ENCODE assay signal across 31 cellular contexts in genomic region chr10:5123886-5124285, GRCh38.
"Had no signal": no experiment of that assay in that cellular context is flagged by ENCODE, and none has a peak within 500 bp of the region (broad histone marks: within the 10 kb centered on the region; RNA-seq: fewer than 3 reads in every experiment).

No MANE protein-coding gene starts in this region.

- H3K27me3 Mint-ChIP-seq: progenitor cell of endocrine pancreas; stimulated activated naive CD8-positive, alpha-beta T cell treated with anti-CD3 and anti-CD28 coated beads, Interleukin-15, amount 100 ng/mL, for 72 hours; type B pancreatic cell had no signal

- H3K27ac Mint-ChIP-seq: naive thymus-derived CD8-positive, alpha-beta T cell; nephron; neural progenitor cell; progenitor cell of endocrine pancreas; stimulated activated memory B cell treated with anti-CD40 and anti-IgM and Interleukin-4, amounts not matched to agents 10 μg/mL and 1 μg/mL and 100 μg/mL, for 72 hours; stimulated activated naive CD8-positive, alpha-beta T cell treated with anti-CD3 and anti-CD28 coated beads, Interleukin-15, amount 100 ng/mL, for 72 hours; type B pancreatic cell had no signal

- H3K4me1 ChIP-seq: neural progenitor cell, parathyroid adenoma, psoas muscle, spleen, suprapubic skin, testis, tibial artery, transverse colon, upper lobe of right lung, uterus had no signal

- ATAC-seq: naive thymus-derived CD8-positive, alpha-beta T cell; psoas muscle; right cardiac atrium; sciatic nerve; stimulated activated memory B cell treated with anti-CD40 and anti-IgM and Interleukin-4, amounts not matched to agents 10 μg/mL and 1 μg/mL and 100 μg/mL, for 72 hours; stimulated activated naive CD8-positive, alpha-beta T cell treated with anti-CD3 and anti-CD28 coated beads, Interleukin-15, amount 100 ng/mL, for 72 hours; stimulated activated naive CD8-positive, alpha-beta T cell treated with anti-CD3 and anti-CD28 coated beads, Interleukin-15, Interleukin-2, amounts not matched to agents 100 U/mL and 50 U/mL, for 24 hours; upper lobe of right lung had no signal

- H3K9ac ChIP-seq: neural progenitor cell, parathyroid adenoma had no signal

- H3K27ac ChIP-seq: neural progenitor cell, ovary, parathyroid adenoma, psoas muscle, skin epidermis, spleen, suprapubic skin, testis, tibial artery, transverse colon, upper lobe of right lung, uterus had no signal

- H3K4me1 Mint-ChIP-seq: naive thymus-derived CD8-positive, alpha-beta T cell; nephron; neural progenitor cell; stimulated activated memory B cell treated with anti-CD40 and anti-IgM and Interleukin-4, amounts not matched to agents 10 μg/mL and 1 μg/mL and 100 μg/mL, for 72 hours; stimulated activated naive CD8-positive, alpha-beta T cell treated with anti-CD3 and anti-CD28 coated beads, Interleukin-15, amount 100 ng/mL, for 72 hours had no signal

- H3K9me3 ChIP-seq: ovary, testis, upper lobe of right lung, uterus had no signal

- H3K27me3 ChIP-seq: neural progenitor cell, ovary, spleen, suprapubic skin, testis, tibial artery, transverse colon, upper lobe of right lung, uterus had no signal

- H3K4me3 ChIP-seq: neural progenitor cell, ovary, psoas muscle, skin epidermis, smooth muscle cell, spleen, suprapubic skin, testis, tibial artery, transverse colon, upper lobe of right lung, uterus had no signal

- DNase-seq: naive thymus-derived CD8-positive, alpha-beta T cell; occipital lobe; ovary; posterior cingulate gyrus; psoas muscle; right cardiac atrium; spleen; stimulated activated CD4-positive, alpha-beta T cell treated with anti-CD3 and anti-CD28 coated beads, Interleukin-12 subunit alpha, Interleukin-12 subunit beta, amount 100 ng/mL, for 4 hours; stimulated activated CD4-positive, alpha-beta T cell treated with anti-CD3 and anti-CD28 coated beads, Interleukin-1b, Interleukin-23, amount 100 ng/mL, for 48 hours; stimulated activated CD4-positive, alpha-beta T cell treated with anti-CD3 and anti-CD28 coated beads, Interleukin-4, amount 100 ng/mL, for 1 hour; stimulated activated CD4-positive, alpha-beta T cell treated with anti-CD3 and anti-CD28 coated beads, Interleukin-4, amount 100 ng/mL, for 4 hours; stimulated activated CD8-positive, alpha-beta memory T cell treated with anti-CD3 and anti-CD28 coated beads, Interleukin-4, amount 100 ng/mL, for 48 hours; stimulated activated naive CD4-positive, alpha-beta T cell; stimulated activated naive CD8-positive, alpha-beta T cell treated with anti-CD3 and anti-CD28 coated beads, Interleukin-15, amount 100 ng/mL, for 72 hours; stimulated activated naive CD8-positive, alpha-beta T cell treated with anti-CD3 and anti-CD28 coated beads, Interleukin-15, Interleukin-2, amounts not matched to agents 100 U/mL and 50 U/mL, for 24 hours; substantia nigra; testis; tibial artery; transverse colon; upper lobe of right lung; uterus had no signal

- H3K36me3 Mint-ChIP-seq: neural progenitor cell; stimulated activated memory B cell treated with anti-CD40 and anti-IgM and Interleukin-4, amounts not matched to agents 10 μg/mL and 1 μg/mL and 100 μg/mL, for 72 hours; type B pancreatic cell had no signal

- H3K4me3 Mint-ChIP-seq: naive thymus-derived CD8-positive, alpha-beta T cell; nephron; neural progenitor cell; stimulated activated memory B cell treated with anti-CD40 and anti-IgM and Interleukin-4, amounts not matched to agents 10 μg/mL and 1 μg/mL and 100 μg/mL, for 72 hours; stimulated activated naive CD8-positive, alpha-beta T cell treated with anti-CD3 and anti-CD28 coated beads, Interleukin-15, amount 100 ng/mL, for 72 hours; type B pancreatic cell had no signal

- H3K36me3 ChIP-seq: neural progenitor cell, ovary, spleen, suprapubic skin, tibial artery, transverse colon, upper lobe of right lung, uterus had no signal
